19 cellular contexts compared by ENCODE assay signal in the genomic region with DNA sequence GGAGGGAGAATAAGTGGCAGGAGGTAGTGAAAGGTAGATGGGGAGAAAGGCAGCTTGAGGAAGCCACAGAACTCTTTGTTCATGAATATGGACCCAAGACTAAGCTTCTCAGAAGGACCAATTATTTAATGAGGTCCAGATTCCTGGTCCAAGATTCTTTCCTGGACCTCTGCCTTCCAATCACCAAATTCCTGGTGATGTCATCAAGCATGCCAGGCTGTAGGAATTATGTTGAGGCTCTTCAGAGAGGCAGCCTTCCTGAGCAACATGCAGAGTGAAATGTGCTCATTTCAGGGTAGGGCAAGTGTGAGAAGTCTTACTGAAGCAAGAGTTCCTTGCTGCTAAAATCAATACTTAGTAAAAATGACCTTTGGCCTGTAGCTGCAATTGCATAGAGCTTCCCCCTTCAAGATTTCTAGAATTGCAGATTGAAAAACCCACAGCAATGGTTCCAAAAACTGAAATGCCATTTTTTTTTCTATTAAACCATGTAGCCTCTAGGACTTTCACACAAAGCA.
"Had no signal": no experiment of that assay in that cellular context is flagged by ENCODE, and none has a peak within 500 bp of the region (broad histone marks: within the 10 kb centered on the region; RNA-seq: fewer than 3 reads in every experiment).

No MANE protein-coding gene starts in this region.

- H3K27ac ChIP-seq: ascending aorta, coronary artery, gastrocnemius medialis, heart right ventricle, right atrium auricular region, skin epidermis, stomach, testis, WERI-Rb-1 had no signal

- H3K9me3 ChIP-seq: ascending aorta, gastrocnemius medialis, right atrium auricular region, testis had no signal

- DNase-seq: activated CD4-positive, alpha-beta T cell treated with anti-CD3 and anti-CD28 coated beads for 1 hour; activated CD8-positive, alpha-beta memory T cell treated with anti-CD3 and anti-CD28 coated beads for 24 hours; activated CD8-positive, alpha-beta memory T cell treated with anti-CD3 and anti-CD28 coated beads, Interleukin-2, amount 50 U/mL, for 48 hours; activated effector memory CD4-positive, alpha-beta T cell treated with anti-CD3 and anti-CD28 coated beads, Interleukin-2, amount 50 U/mL, for 16 hours; activated T-cell treated with anti-CD3 and anti-CD28 coated beads, Interleukin-2, amount 50 U/mL, for 48 hours; gastrocnemius medialis; heart right ventricle; immature natural killer cell; left ventricle myocardium superior; naive B cell; stimulated activated CD4-positive, alpha-beta T cell treated with anti-CD3 and anti-CD28 coated beads, Interleukin-15, amount 100 ng/mL, for 24 hours; stimulated activated CD4-positive, alpha-beta T cell treated with anti-CD3 and anti-CD28 coated beads, Interleukin-2, amount 100 ng/mL, for 48 hours; stomach; testis; WERI-Rb-1 had no signal

- H3K36me3 ChIP-seq: ascending aorta, gastrocnemius medialis, heart right ventricle, right atrium auricular region, stomach, WERI-Rb-1 had no signal

- H3K27me3 ChIP-seq: ascending aorta, gastrocnemius medialis, heart right ventricle, right atrium auricular region, stomach, testis had no signal

- H3K4me3 ChIP-seq: ascending aorta, coronary artery, gastrocnemius medialis, heart right ventricle, right atrium auricular region, skin epidermis, stomach, testis had no signal
